Comparison of ENCODE assay signal across 8 cellular contexts in genomic region chr14:103091883-103092222, GRCh38. TPM values are rescaled to one million over a fixed set of nuclear protein-coding genes. Genes with fewer than 3 reads are reported as not detected.
DNase-seq lines count a peak whose midpoint lies in the region; ATAC-seq and TF ChIP-seq lines count a peak whose summit lies in the region.

No MANE protein-coding gene starts in this region.

- ATAC-seq in effector memory CD8-positive, alpha-beta T cell (replicated peaks) = no peak

- H3K9me3 ChIP-seq in HUES64 (ENCODE audit: insufficient read depth, low read depth, low read length) (no peaks in the 10 kb centered on the region), osteoblast (ENCODE audit: low read depth, low read length) (no peaks in the 10 kb centered on the region), thyroid gland (no peaks in the 10 kb centered on the region)

- no peaks in the 10 kb centered on the region for H4K20me1 ChIP-seq in osteoblast (ENCODE audit: insufficient read depth, low read length)

- peak overlapping the region; percentile 81 for H2AFZ ChIP-seq in osteoblast (ENCODE audit: low read length)

- WGBS in HUES64 = 60% methylated on average over 9 of the region's 9 CpGs
- 56 to 74% methylated on average over 6 to 8 of the region's 9 CpGs for WGBS in thyroid gland, 2 donors

- H3K4me3 ChIP-seq in HUES64 (ENCODE audit: low read length) (peak overlapping the region; percentile 56), osteoblast (ENCODE audit: insufficient read depth, low read length) (peak overlapping the region; percentile 65), thyroid gland (replicated peaks in 1 of 3) (peak overlapping the region in 1 of 3 donors; percentile 48)

- H3K27ac ChIP-seq in HUES64 (ENCODE audit: low read depth, low read length) (no peak overlapping the region), osteoblast (ENCODE audit: low read depth, low read length) (no peak overlapping the region), thyroid gland (peak overlapping the region in 1 of 3 donors; percentile 18)

- H3K27me3 ChIP-seq in HUES64 (ENCODE audit: insufficient read depth, low read length) = peaks cover 20% of the 10 kb centered on the region
- H3K27me3 ChIP-seq in osteoblast (ENCODE audit: insufficient read depth, low read length) = no peaks in the 10 kb centered on the region
- no peaks in the 10 kb centered on the region for H3K27me3 ChIP-seq in thyroid gland

- H3K4me1 ChIP-seq in HUES64 (ENCODE audit: insufficient read depth, low read length) (no peaks in the 10 kb centered on the region), osteoblast (ENCODE audit: insufficient read depth, low read length) (no peaks in the 10 kb centered on the region), thyroid gland (peaks cover 0 to 8% of the 10 kb centered on the region in 2 donors)

- H3K36me3 ChIP-seq in HUES64 (ENCODE audit: insufficient read depth, low read length) = no peaks in the 10 kb centered on the region
- no peaks in the 10 kb centered on the region for H3K36me3 ChIP-seq in osteoblast (ENCODE audit: insufficient read depth, low read length)
- no peaks in the 10 kb centered on the region for H3K36me3 ChIP-seq in thyroid gland

- TF ChIP-seq POLR2A in thyroid gland (IDR thresholded peaks at IDR 0.05) = no peak

- H3K4me1 Mint-ChIP-seq in CD14-positive monocyte = peaks cover 20% of the 10 kb centered on the region
- peaks cover 4 to 9% of the 10 kb centered on the region in 2 donors for H3K4me1 Mint-ChIP-seq in effector memory CD8-positive, alpha-beta T cell (ENCODE audit: low read depth in 2 of 2)

- H3K36me3 Mint-ChIP-seq in CD14-positive monocyte = no peaks in the 10 kb centered on the region
- H3K36me3 Mint-ChIP-seq in effector memory CD8-positive, alpha-beta T cell (ENCODE audit: insufficient read depth) = peaks cover 3% of the 10 kb centered on the region

- DNase-seq in CD14-positive monocyte (ENCODE audit: low spot score) (no peak), osteoblast (ENCODE audit: insufficient read length, low spot score, missing footprints) (no peak), thyroid gland (no peak), KG1 (lab: John Stamatoyannopoulos, UW) (no peak), NCI-H2081 (lab: John Stamatoyannopoulos, UW) (no peak), H4 (ENCODE audit: low spot score) (no peak)
- no peak for DNase-seq in effector memory CD8-positive, alpha-beta T cell

- peaks cover 0 to 2% (median 0%) of the 10 kb centered on the region in 7 donors for H3K9me3 Mint-ChIP-seq in CD14-positive monocyte
- H3K9me3 Mint-ChIP-seq in effector memory CD8-positive, alpha-beta T cell = no peaks in the 10 kb centered on the region

- peak overlapping the region in 1 of 7 donors; percentile 35 for H3K27ac Mint-ChIP-seq in CD14-positive monocyte
- no peak overlapping the region for H3K27ac Mint-ChIP-seq in effector memory CD8-positive, alpha-beta T cell

- no peaks in the 10 kb centered on the region for H3K79me2 ChIP-seq in osteoblast (ENCODE audit: insufficient read depth, low read length)

- H3K4me2 ChIP-seq in osteoblast (ENCODE audit: insufficient read depth, low read length) = peak overlapping the region; percentile 74

- intact Hi-C loops in CD14-positive monocyte (cut with micrococcal nuclease) (no loop called here), thyroid gland (cut with DNase I) (loop anchor here (10.0 kb wide), 1 partner anchor 397 kb away; no protein-coding TSS in a partner anchor)

- H3K9ac ChIP-seq in HUES64 (ENCODE audit: low read depth, low read length) = no peak overlapping the region

- H3K4me3 Mint-ChIP-seq in CD14-positive monocyte = peak overlapping the region; percentile 68 to 76
- H3K4me3 Mint-ChIP-seq in effector memory CD8-positive, alpha-beta T cell = peak overlapping the region; percentile 37 to 61

- TF ChIP-seq CTCF in CD14-positive monocyte (IDR thresholded peaks at IDR 0.05) = peak; percentile 43
- TF ChIP-seq CTCF in osteoblast (IDR thresholded peaks at IDR 0.05; ENCODE audit: extremely low read depth, low read depth, low read length) = no peak
- TF ChIP-seq CTCF in thyroid gland (IDR thresholded peaks at IDR 0.05) = no peak

- peaks cover 8 to 27% (median 8%) of the 10 kb centered on the region in 3 donors for H3K27me3 Mint-ChIP-seq in CD14-positive monocyte (ENCODE audit: low read depth in 3 of 3)
- H3K27me3 Mint-ChIP-seq in effector memory CD8-positive, alpha-beta T cell = peaks cover 9 to 17% of the 10 kb centered on the region in 2 donors

RNA-seq across cellular contexts. Expression of gene EXOC3L4, which starts 2.7 kb away (rescaled TPM):
- polyA plus RNA-seq in CD14-positive monocyte = not detected
- polyA plus RNA-seq in HUES64 (2013, experiment 1 of 2) = not detected
- polyA plus RNA-seq in HUES64 (2013, experiment 2 of 2) = not detected
- total RNA-seq in osteoblast = 0.29 TPM in 1 of 2 replicates, not detected in the other
- total RNA-seq in thyroid gland = under 1 TPM in 2 of 4 donors, not detected in 2; 0.44 to 0.78 TPM
- not detected in 2 replicates for total RNA-seq in H4 (2014; rRNA removed; shearing (Covaris generic))

RNA-seq across cellular contexts. Expression of gene LBHD2, which starts 7.8 kb away (rescaled TPM):
- not detected for polyA plus RNA-seq in CD14-positive monocyte
- polyA plus RNA-seq in HUES64 (2013, experiment 1 of 2) = not detected
- not detected for polyA plus RNA-seq in HUES64 (2013, experiment 2 of 2)
- not detected in 2 replicates for total RNA-seq in osteoblast
- total RNA-seq in thyroid gland = not detected
- not detected in 2 replicates for total RNA-seq in H4 (2014; rRNA removed; shearing (Covaris generic))

RNA-seq across cellular contexts. Expression of gene TNFAIP2, which starts 31.4 kb away (rescaled TPM):
- polyA plus RNA-seq in CD14-positive monocyte = 10 to 100 TPM; 41.5 to 50.8 TPM
- 27.4 TPM for polyA plus RNA-seq in HUES64 (2013, experiment 1 of 2)
- polyA plus RNA-seq in HUES64 (2013, experiment 2 of 2) = 35.5 TPM
- total RNA-seq in osteoblast (41.3 and 60.1 TPM in 2 replicates), thyroid gland (10 to 100 TPM; 28.6 to 37.2 (median 31.2) TPM)
- 0.41 and 5.3 TPM in 2 replicates for total RNA-seq in H4 (2014; rRNA removed; shearing (Covaris generic))

RNA-seq across cellular contexts. Expression of gene CDC42BPB, which starts 34.5 kb away (rescaled TPM):
- under 1 TPM; 0.25 to 0.60 TPM for polyA plus RNA-seq in CD14-positive monocyte
- 52.0 TPM for polyA plus RNA-seq in HUES64 (2013, experiment 1 of 2)
- 55.0 TPM for polyA plus RNA-seq in HUES64 (2013, experiment 2 of 2)
- total RNA-seq in osteoblast = 99.9 and 118 TPM in 2 replicates
- 100 to 1,000 TPM in 2 of 4 donors, 10 to 100 TPM in 2; 90.7 to 153 (median 101) TPM for total RNA-seq in thyroid gland
- total RNA-seq in H4 (2014; rRNA removed; shearing (Covaris generic)) = 15.0 and 18.2 TPM in 2 replicates
